Comparison of ENCODE assay signal across 1 cellular context in genomic region chr5:122332589-122333555, GRCh38.
TF ChIP-seq lines count a peak whose summit lies in the region.

No MANE protein-coding gene starts in this region.

TF ChIP-seq in HEK293, 187 proteins besides CTCF, POLR2A, EP300 and RAD21 (continued from another document and continues in another):
- TF ChIP-seq ZNF449 (tag by site-specific recombination; IDR thresholded peaks at IDR 0.05) = no peak
- no peak for TF ChIP-seq ZNF521 (tag by site-specific recombination; IDR thresholded peaks at IDR 0.05)
- TF ChIP-seq ZIC2 (tag by site-specific recombination; IDR thresholded peaks at IDR 0.05) = no peak
- TF ChIP-seq ZNF518A (tag by site-specific recombination; conservative IDR thresholded peaks at IDR 0.05; ENCODE audit: low read depth) = 0 out of 2 replicates have a peak, but pooled peaks have one; percentile 26
- TF ChIP-seq ZNF747 (tag by site-specific recombination; IDR thresholded peaks at IDR 0.05) = no peak
- TF ChIP-seq KLF1 (tag by site-specific recombination; IDR thresholded peaks at IDR 0.05) = no peak
- TF ChIP-seq YY2 (tag by site-specific recombination; IDR thresholded peaks at IDR 0.05) = no peak
- peak; percentile 97 for TF ChIP-seq ZNF580 (tag by site-specific recombination; IDR thresholded peaks at IDR 0.05)
- TF ChIP-seq FEZF1 (tag by site-specific recombination; IDR thresholded peaks at IDR 0.05) = peak; percentile 99
- no peak for TF ChIP-seq ZFP3 (tag by site-specific recombination; IDR thresholded peaks at IDR 0.05; ENCODE audit: low read depth)
- TF ChIP-seq ZNF292 (tag by site-specific recombination; IDR thresholded peaks at IDR 0.05; ENCODE audit: borderline replicate concordance, low read depth) = no peak
- peak; percentile 52; the same call in 1 of the 2 replicates for TF ChIP-seq ZNF501 (tag by site-specific recombination; IDR thresholded peaks at IDR 0.05)
- TF ChIP-seq ZNF24 (tag by site-specific recombination; IDR thresholded peaks at IDR 0.05) = 0 out of 2 replicates have a peak, but pooled peaks have one; percentile 33
- no peak for TF ChIP-seq ZNF274 (IDR thresholded peaks at IDR 0.05; ENCODE audit: low read length)
- TF ChIP-seq ZNF274 (tag by site-specific recombination; IDR thresholded peaks at IDR 0.05; ENCODE audit: borderline replicate concordance) = no peak
- peak; percentile 53 for TF ChIP-seq ZNF596 (tag by site-specific recombination; IDR thresholded peaks at IDR 0.05)
- no peak for TF ChIP-seq ZNF391 (tag by site-specific recombination; IDR thresholded peaks at IDR 0.05; ENCODE audit: borderline replicate concordance, low read depth)
- TF ChIP-seq ZNF157 (tag by site-specific recombination; IDR thresholded peaks at IDR 0.05) = no peak
- TF ChIP-seq ZNF366 (tag by site-specific recombination; conservative IDR thresholded peaks at IDR 0.05) = peak; percentile 81
- TF ChIP-seq GLIS1 (tag by site-specific recombination; IDR thresholded peaks at IDR 0.05) = no peak
- TF ChIP-seq HOXD13 (CRISPR knock-in tag; IDR thresholded peaks at IDR 0.05; ENCODE audit: borderline replicate concordance) = no peak
- 0 out of 2 replicates have a peak, but pooled peaks have one; percentile 30 for TF ChIP-seq ZNF629 (tag by site-specific recombination; IDR thresholded peaks at IDR 0.05)
- no peak for TF ChIP-seq KLF7 (tag by site-specific recombination; IDR thresholded peaks at IDR 0.05; ENCODE audit: borderline replicate concordance)
- no peak for TF ChIP-seq ZNF548 (tag by site-specific recombination; IDR thresholded peaks at IDR 0.05)
- TF ChIP-seq ZNF639 (tag by site-specific recombination; IDR thresholded peaks at IDR 0.05) = no peak
- TF ChIP-seq ZBTB6 (tag by site-specific recombination; IDR thresholded peaks at IDR 0.05) = no peak
- no peak for TF ChIP-seq ZNF707 (tag by site-specific recombination; IDR thresholded peaks at IDR 0.05)
- no peak for TF ChIP-seq ZNF214 (tag by site-specific recombination; IDR thresholded peaks at IDR 0.05; ENCODE audit: borderline replicate concordance)
- no peak for TF ChIP-seq ZNF404 (tag by site-specific recombination; IDR thresholded peaks at IDR 0.05)
- no peak for TF ChIP-seq ZNF48 (tag by site-specific recombination; IDR thresholded peaks at IDR 0.05)
- TF ChIP-seq ZNF776 (tag by site-specific recombination; IDR thresholded peaks at IDR 0.05; ENCODE audit: borderline replicate concordance) = no peak
- TF ChIP-seq REPIN1 (tag by site-specific recombination; IDR thresholded peaks at IDR 0.05; ENCODE audit: low read depth) = no peak
- no peak for TF ChIP-seq ZNF16 (tag by site-specific recombination; IDR thresholded peaks at IDR 0.05; ENCODE audit: low read depth)
- peak; percentile 53; the same call in 1 of the 2 replicates for TF ChIP-seq ATF2 (tag by site-specific recombination; IDR thresholded peaks at IDR 0.05; ENCODE audit: low read depth)
- TF ChIP-seq ZNF184 (tag by site-specific recombination; IDR thresholded peaks at IDR 0.05) = no peak
- TF ChIP-seq ZNF529 (tag by site-specific recombination; IDR thresholded peaks at IDR 0.05; ENCODE audit: insufficient replicate concordance) = peak; percentile 7
- no peak for TF ChIP-seq ELK4 (IDR thresholded peaks at IDR 0.05; ENCODE audit: borderline replicate concordance, low read depth, low read length)
- no peak for TF ChIP-seq SP2 (tag by site-specific recombination; IDR thresholded peaks at IDR 0.05)
- no peak for TF ChIP-seq ZNF621 (tag by site-specific recombination; IDR thresholded peaks at IDR 0.05)
- peak; percentile 55; the same call in 1 of the 2 replicates for TF ChIP-seq GLI2 (tag by site-specific recombination; IDR thresholded peaks at IDR 0.05; ENCODE audit: borderline replicate concordance, low read depth)
- TF ChIP-seq RBAK (tag by site-specific recombination; IDR thresholded peaks at IDR 0.05) = no peak
- no peak for TF ChIP-seq ZSCAN18 (tag by site-specific recombination; IDR thresholded peaks at IDR 0.05)
- no peak for TF ChIP-seq ZFP41 (tag by site-specific recombination; IDR thresholded peaks at IDR 0.05; ENCODE audit: borderline replicate concordance)
- no peak for TF ChIP-seq ZNF175 (tag by site-specific recombination; IDR thresholded peaks at IDR 0.05)
- TF ChIP-seq ZNF350 (tag by site-specific recombination; IDR thresholded peaks at IDR 0.05) = peak; percentile 81; the same call in 1 of the 2 replicates
- no peak for TF ChIP-seq ZNF362 (tag by site-specific recombination; IDR thresholded peaks at IDR 0.05)
- TF ChIP-seq ZNF513 (tag by site-specific recombination; IDR thresholded peaks at IDR 0.05) = 0 out of 2 replicates have a peak, but pooled peaks have one; percentile 9
- TF ChIP-seq KLF10 (tag by site-specific recombination; IDR thresholded peaks at IDR 0.05) = peak; percentile 58
- no peak for TF ChIP-seq SALL2 (tag by site-specific recombination; IDR thresholded peaks at IDR 0.05; ENCODE audit: borderline replicate concordance)
- no peak for TF ChIP-seq ZEB2 (tag by site-specific recombination; IDR thresholded peaks at IDR 0.05)
- TF ChIP-seq ZNF488 (tag by site-specific recombination; IDR thresholded peaks at IDR 0.05) = peak; percentile 85; the same call in 1 of the 2 replicates
